ENCODE assay signal across 23 cellular contexts in genomic region chr10:97939446-97939990, GRCh38.
"Had no signal": no experiment of that assay in that cellular context is flagged by ENCODE, and none has a peak within 500 bp of the region (broad histone marks: within the 10 kb centered on the region; RNA-seq: fewer than 3 reads in every experiment).

No MANE protein-coding gene starts in this region.

- H3K4me1 Mint-ChIP-seq: nephron progenitor cell; stimulated activated memory B cell treated with anti-CD40 and anti-IgM and Interleukin-4, amounts not matched to agents 10 μg/mL and 1 μg/mL and 100 μg/mL, for 72 hours had no signal

- DNase-seq: activated CD4-positive, alpha-beta T cell treated with anti-CD3 and anti-CD28 coated beads for 1 hour; activated CD4-positive, alpha-beta T cell treated with anti-CD3 and anti-CD28 coated beads, Interleukin-2, amount 50 U/mL, for 1 hour; activated CD8-positive, alpha-beta T cell treated with anti-CD3 and anti-CD28 coated beads, Interleukin-2, amount 10 ng/mL, durations not matched to agents 7 days and 5 days; activated naive CD4-positive, alpha-beta T cell; adrenal gland; foreskin fibroblast; immature natural killer cell; kidney glomerular epithelial cell; mucosa of descending colon; nephron progenitor cell; small intestine; stimulated activated CD4-positive, alpha-beta T cell treated with anti-CD3 and anti-CD28 coated beads, Interleukin-15, amount 100 ng/mL, for 24 hours; stomach had no signal

- H3K27ac Mint-ChIP-seq: activated CD8-positive, alpha-beta T cell treated with anti-CD3 and anti-CD28 coated beads, Interleukin-2, amount 10 ng/mL, durations not matched to agents 7 days and 5 days; activated naive CD8-positive, alpha-beta T cell; activated T-helper 1 cell treated with anti-CD3 and anti-CD28 coated beads, Interleukin-12 subunit alpha, Interleukin-12 subunit beta, Interleukin-2, Interleukin-4 antibody, amounts not matched to agents 30 ng/mL and 10 ng/mL and 1 ng/mL, durations not matched to agents 14 hours and 24 hours and 36 hours; immature natural killer cell; memory B cell; nephron progenitor cell; stimulated activated memory B cell treated with anti-CD40 and anti-IgM and Interleukin-4, amounts not matched to agents 10 μg/mL and 1 μg/mL and 100 μg/mL, for 72 hours had no signal

- FAIRE-seq: small intestine, TTC549 had no signal

- H3K36me3 ChIP-seq: adrenal gland, cardiac muscle cell, stomach, suprapubic skin, tibial nerve, vagina had no signal

- H3K36me3 Mint-ChIP-seq: activated naive CD8-positive, alpha-beta T cell; immature natural killer cell; memory B cell; stimulated activated memory B cell treated with anti-CD40 and anti-IgM and Interleukin-4, amounts not matched to agents 10 μg/mL and 1 μg/mL and 100 μg/mL, for 72 hours had no signal

- H3K4me1 ChIP-seq: adrenal gland, stomach, suprapubic skin, tibial nerve, vagina had no signal

- H3K4me3 ChIP-seq: adrenal gland, cardiac muscle cell, mucosa of descending colon, stomach, suprapubic skin, tibial nerve, vagina had no signal

- H3K27ac ChIP-seq: adrenal gland, cardiac muscle cell, stomach, suprapubic skin, tibial nerve, vagina had no signal

- H3K4me3 Mint-ChIP-seq: activated CD8-positive, alpha-beta T cell treated with anti-CD3 and anti-CD28 coated beads, Interleukin-2, amount 10 ng/mL, durations not matched to agents 7 days and 5 days; activated naive CD8-positive, alpha-beta T cell; activated T-helper 1 cell treated with anti-CD3 and anti-CD28 coated beads, Interleukin-12 subunit alpha, Interleukin-12 subunit beta, Interleukin-2, Interleukin-4 antibody, amounts not matched to agents 30 ng/mL and 10 ng/mL and 1 ng/mL, durations not matched to agents 14 hours and 24 hours and 36 hours; immature natural killer cell; memory B cell; nephron progenitor cell; stimulated activated memory B cell treated with anti-CD40 and anti-IgM and Interleukin-4, amounts not matched to agents 10 μg/mL and 1 μg/mL and 100 μg/mL, for 72 hours had no signal

- H3K27me3 ChIP-seq: adrenal gland, tibial nerve, vagina had no signal

- ATAC-seq: activated CD8-positive, alpha-beta T cell treated with anti-CD3 and anti-CD28 coated beads, Interleukin-2, amount 10 ng/mL, durations not matched to agents 7 days and 5 days; mucosa of descending colon; sciatic nerve; stimulated activated memory B cell treated with anti-CD40 and anti-IgM and Interleukin-4, amounts not matched to agents 10 μg/mL and 1 μg/mL and 100 μg/mL, for 72 hours had no signal

- H3K9me3 ChIP-seq: adrenal gland, mucosa of descending colon, vagina had no signal
